ENCODE assay signal across 12 cellular contexts in genomic region chr10:80503584-80504157, GRCh38. TPM values are rescaled to one million over a fixed set of nuclear protein-coding genes. Genes with fewer than 3 reads are reported as not detected.
DNase-seq lines count a peak whose midpoint lies in the region; ATAC-seq and TF ChIP-seq lines count a peak whose summit lies in the region.
"Had no signal": no experiment of that assay in that cellular context is flagged by ENCODE, and none has a peak within 500 bp of the region (broad histone marks: within the 10 kb centered on the region; RNA-seq: fewer than 3 reads in every experiment).

No MANE protein-coding gene starts in this region.

- 61 to 62% methylated on average over 5 to 6 of the region's 7 CpGs for WGBS in esophagus squamous epithelium, 2 donors

- H3K36me3 ChIP-seq in Caco-2 (ENCODE audit: control insufficient read depth, insufficient read depth, low read length) (peaks cover 5% of the 10 kb centered on the region), esophagus squamous epithelium (peaks cover 0 to 22% (median 15%) of the 10 kb centered on the region in 3 donors), gastrocnemius medialis (no peaks in the 10 kb centered on the region)

- H3K27ac ChIP-seq in esophagus squamous epithelium (peak overlapping the region; percentile 83 to 94 (median 90)), gastrocnemius medialis (peak overlapping the region; percentile 20 to 84 (median 79))

- H3K4me1 ChIP-seq in Caco-2 (peaks cover 96% of the 10 kb centered on the region), esophagus squamous epithelium (peaks cover 72 to 95% (median 80%) of the 10 kb centered on the region in 3 donors), gastrocnemius medialis (peaks cover 50 to 72% of the 10 kb centered on the region in 2 donors)

- ATAC-seq in T-cell (replicated peaks in 1 of 4) (peak in 3 of 4 experiments; percentile 2 to 3 (median 2)), gastrocnemius medialis (no peak), HG03095 (IDR thresholded peaks at IDR 0.05; ENCODE audit: unreplicated experiment) (no peak)

- no TSS peak for BruUV-seq in Caco-2 (replicated peaks; lab: Mats Ljungman, UMichigan)

- POLR2A ChIA-PET in Caco-2 (lab: Charles Lee), result interaction anchor here (0.8 to 3.5 kb wide), 5 partner anchors 43 to 96 kb away, joined by 3 to 13 read pairs (median 6); partner anchors contain the start of gene PRXL2A
- POLR2A ChIA-PET in T-cell (lab: Charles Lee), result no interaction called here
- POLR2A ChIA-PET in GM10248 (lab: Yijun Ruan, JAX), result no interaction called here

- TF ChIP-seq POLR2A in esophagus squamous epithelium (IDR thresholded peaks at IDR 0.05) (no peak), gastrocnemius medialis (IDR thresholded peaks at IDR 0.05) (no peak)

- peak overlapping the region; percentile 66 for H3K4me3 Mint-ChIP-seq in Caco-2 (ENCODE audit: unreplicated experiment)
- H3K4me3 Mint-ChIP-seq in T-cell, result peak overlapping the region in 1 of 3 donors; percentile 80

- H3K27me3 ChIP-seq in Caco-2 (replicated peaks; ENCODE audit: control insufficient read depth, insufficient read depth, low read length) (no peaks in the 10 kb centered on the region), esophagus squamous epithelium (no peaks in the 10 kb centered on the region), gastrocnemius medialis (no peaks in the 10 kb centered on the region)

- peak overlapping the region; percentile 87 for H3K27ac Mint-ChIP-seq in Caco-2 (ENCODE audit: unreplicated experiment)
- peak overlapping the region; percentile 95 to 99 for H3K27ac Mint-ChIP-seq in T-cell

- CTCF ChIA-PET in Caco-2 (lab: Charles Lee) (interaction anchor here (0.9 to 3.3 kb wide), 2 partner anchors 44 to 59 kb away, joined by 4 to 55 read pairs; no protein-coding TSS in a partner anchor), T-cell (lab: Charles Lee) (interaction anchor here (0.7 to 7.7 kb wide), 17 partner anchors 11 to 126 kb away, joined by 3 to 109 read pairs (median 11); partner anchors contain the start of genes PRXL2A (in 1 of the 2) and TSPAN14 (in 1 of the 2)), GM10248 (lab: Yijun Ruan, JAX) (interaction anchor here (0.7 to 27.0 kb wide), 15 partner anchors 7 to 127 kb away, joined by 3 to 1060 read pairs (median 21); partner anchors contain the start of genes PRXL2A and TSPAN14)

- TF ChIP-seq CTCF in Caco-2 (IDR thresholded peaks at IDR 0.05; ENCODE audit: insufficient read depth in 1 of 2, low read depth in 1 of 2, low read length in 1 of 2, severe bottlenecking in 1 of 2, unreplicated experiment in 1 of 2) (no peak), esophagus squamous epithelium (IDR thresholded peaks at IDR 0.05) (no peak), gastrocnemius medialis (IDR thresholded peaks at IDR 0.05 in 4 of 5, conservative IDR thresholded peaks at IDR 0.05 in 1 of 5) (no peak), GM10248 (IDR thresholded peaks at IDR 0.05; ENCODE audit: control extremely low read depth, extremely low read depth, low read depth, missing control alignments) (no peak)

- H3K27me3 Mint-ChIP-seq in Caco-2 (ENCODE audit: insufficient read depth, unreplicated experiment) (no peaks in the 10 kb centered on the region), T-cell (no peaks in the 10 kb centered on the region)

- H3K4me1 Mint-ChIP-seq in Caco-2 (ENCODE audit: low read depth, unreplicated experiment) (peaks cover 76% of the 10 kb centered on the region), T-cell (peaks cover 79 to 82% (median 80%) of the 10 kb centered on the region in 3 donors)

- DNase-seq in Caco-2 (no peak), T-cell (no peak), esophagus squamous epithelium (lab: John Stamatoyannopoulos, UW) (no peak), gastrocnemius medialis (no peak), OCI-M2 (lab: John Stamatoyannopoulos, UW; ENCODE audit: unreplicated experiment) (no peak), NCI-H345 treated with DMSO at 0.1 percent for 48 hours (lab: John Stamatoyannopoulos, UW; ENCODE audit: unreplicated experiment) (no peak), GM10248 (ENCODE audit: extremely low spot score) (no peak)
- DNase-seq: activated CD4-positive, alpha-beta T cell treated with anti-CD3 and anti-CD28 coated beads, Interleukin-2, amount 50 U/mL, for 4 hours; dermis blood vessel endothelial cell; kidney; NK-92 treated with Interleukin-12 subunit alpha and Interleukin-12 subunit beta, amount 100 ng/mL, for 24 hours had no signal

- peaks cover 93% of the 10 kb centered on the region for H3K36me3 Mint-ChIP-seq in Caco-2 (ENCODE audit: insufficient read depth, unreplicated experiment)
- peaks cover 22% of the 10 kb centered on the region for H3K36me3 Mint-ChIP-seq in T-cell

- no peaks in the 10 kb centered on the region for H3K9me3 Mint-ChIP-seq in Caco-2 (ENCODE audit: unreplicated experiment)
- H3K9me3 Mint-ChIP-seq in T-cell, result no peaks in the 10 kb centered on the region

- H3K9me3 ChIP-seq in Caco-2, result no peaks in the 10 kb centered on the region
- no peaks in the 10 kb centered on the region for H3K9me3 ChIP-seq in esophagus squamous epithelium
- no peaks in the 10 kb centered on the region for H3K9me3 ChIP-seq in gastrocnemius medialis

- in situ Hi-C loops in gastrocnemius medialis (cut with MboI; ENCODE audit: low sequenced_read_pairs in 4 of 4), result loop anchor here in 3 of 4 donors (5.0 to 10.0 kb wide), 2 partner anchors 56 to 119 kb away; no protein-coding TSS in a partner anchor

- H3K4me3 ChIP-seq in Caco-2 (ENCODE audit: low read depth, low read length) (no peak overlapping the region), esophagus squamous epithelium (no peak overlapping the region), gastrocnemius medialis (no peak overlapping the region)

- intact Hi-C loops in Caco-2 (cut with micrococcal nuclease; ENCODE audit: unreplicated experiment) (loop anchor here (1.0 kb wide), 1 partner anchor 24 kb away; no protein-coding TSS in a partner anchor), esophagus squamous epithelium (cut with DNase I) (loop anchor here (5.0 to 10.0 kb wide), 2 partner anchors 51 to 119 kb away; partner anchors contain the start of gene TSPAN14), gastrocnemius medialis (cut with DNase I; ENCODE audit: low total_unique reads) (loop anchor here (2.0 kb wide), 2 partner anchors 49 to 121 kb away; partner anchors contain the start of gene TSPAN14)

RNA-seq across cellular contexts. Expression of gene SH2D4B, which starts 34.0 kb away (rescaled TPM):
- total RNA-seq in Caco-2 (2022), result 0.09 and 0.23 TPM in 2 replicates
- total RNA-seq in T-cell, result under 1 TPM; 0.12 to 0.26 (median 0.23) TPM
- total RNA-seq in esophagus squamous epithelium, result under 1 TPM in 1 of 4 donors, not detected in 3; 0.13 TPM
- not detected for total RNA-seq in gastrocnemius medialis

RNA-seq across cellular contexts. Expression of gene TSPAN14, which starts 49.6 kb away (rescaled TPM):
- 138 and 140 TPM in 2 replicates for total RNA-seq in Caco-2 (2022)
- total RNA-seq in T-cell, result 100 to 1,000 TPM; 130 to 204 (median 194) TPM
- 100 to 1,000 TPM in 2 of 4 donors, 10 to 100 TPM in 2; 66.4 to 118 (median 89.8) TPM for total RNA-seq in esophagus squamous epithelium
- 10 to 100 TPM; 22.6 to 29.3 (median 26.9) TPM for total RNA-seq in gastrocnemius medialis

Comparison
In these comparisons a context has a peak if more than half of its experiments do, and no peak if none do; other contexts are left out.
1. ATAC-seq: peak in T-cell (3 of 4); none in gastrocnemius medialis (0 of 2) and HG03095 (single experiment).